ENCODE assay signal across 1 cellular context in the genomic region with DNA sequence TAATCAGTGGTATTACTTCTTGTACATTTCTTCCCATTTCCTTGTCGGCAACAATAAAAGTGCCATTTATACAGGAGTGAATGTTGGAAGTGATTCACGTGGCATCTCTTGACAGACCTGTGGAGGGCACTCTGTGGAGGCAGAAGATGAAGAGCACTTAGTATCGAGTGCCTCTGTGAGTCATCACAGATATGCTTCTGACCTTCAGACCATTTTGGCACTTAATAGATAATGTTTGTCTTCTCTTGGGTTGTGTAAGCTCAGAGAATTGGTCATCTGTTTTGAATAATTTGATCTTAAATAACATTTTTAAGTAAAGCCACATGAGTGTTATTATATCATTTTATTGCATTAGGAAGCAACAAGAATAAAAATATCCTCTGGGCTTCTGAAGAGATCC.
TF ChIP-seq lines count a peak whose summit lies in the region.

No MANE protein-coding gene starts in this region.

TF ChIP-seq in HepG2, 621 proteins besides CTCF, POLR2A, EP300 and RAD21 (continued from another document):
- TF ChIP-seq PRPF4 (IDR thresholded peaks at IDR 0.05; ENCODE audit: low read depth, low read length, poor library complexity, severe bottlenecking) (no peak), BCL6 (CRISPR knock-in tag; IDR thresholded peaks at IDR 0.05) (0 out of 2 replicates have a peak, but pooled peaks have one; percentile 13), ZSCAN25 (CRISPR knock-in tag; IDR thresholded peaks at IDR 0.05) (no peak), SMC3 (IDR thresholded peaks at IDR 0.05; ENCODE audit: low read length) (peak; percentile 44; the same call in 1 of the 2 replicates), MXD3 (CRISPR knock-in tag; IDR thresholded peaks at IDR 0.05) (no peak), ATF7-NPFF (CRISPR knock-in tag; IDR thresholded peaks at IDR 0.05; ENCODE audit: low read depth) (no peak), STAG1 (CRISPR knock-in tag; IDR thresholded peaks at IDR 0.05) (peak; percentile 55), MIXL1 (CRISPR knock-in tag; IDR thresholded peaks at IDR 0.05) (no peak), XBP1 (CRISPR knock-in tag; IDR thresholded peaks at IDR 0.05) (no peak), ZNF788 (CRISPR knock-in tag; IDR thresholded peaks at IDR 0.05; ENCODE audit: borderline replicate concordance) (no peak), U2AF2 (IDR thresholded peaks at IDR 0.05; ENCODE audit: low read depth, low read length) (no peak), XRCC5 (optimal IDR thresholded peaks at IDR 0.05; ENCODE audit: low read length) (no peak), ELF3 (CRISPR knock-in tag; IDR thresholded peaks at IDR 0.05) (0 out of 2 replicates have a peak, but pooled peaks have one; percentile 34), MAFK (conservative IDR thresholded peaks at IDR 0.05 in 1 of 2, IDR thresholded peaks at IDR 0.05 in 1 of 2; ENCODE audit: low read length in 2 of 2) (no peak), SIX4 (CRISPR knock-in tag; IDR thresholded peaks at IDR 0.05) (no peak), ZNF616 (CRISPR knock-in tag; IDR thresholded peaks at IDR 0.05; ENCODE audit: low read depth) (no peak), ZNF563 (CRISPR knock-in tag; IDR thresholded peaks at IDR 0.05) (no peak), FOXP1 (IDR thresholded peaks at IDR 0.05) (no peak), FOXP1 (CRISPR knock-in tag; IDR thresholded peaks at IDR 0.05) (peak; percentile 24; the same call in 1 of the 2 replicates), ZNF530 (CRISPR knock-in tag; IDR thresholded peaks at IDR 0.05; ENCODE audit: low read depth) (no peak), FUBP1 (CRISPR knock-in tag; IDR thresholded peaks at IDR 0.05; ENCODE audit: borderline replicate concordance) (no peak), BRCA1 (CRISPR knock-in tag; IDR thresholded peaks at IDR 0.05) (no peak), ZNF205 (CRISPR knock-in tag; IDR thresholded peaks at IDR 0.05) (peak; percentile 81; the same call in 1 of the 2 replicates), JUND (CRISPR knock-in tag; IDR thresholded peaks at IDR 0.05) (peak; percentile 79), ZNF598 (CRISPR knock-in tag; IDR thresholded peaks at IDR 0.05; ENCODE audit: borderline replicate concordance) (no peak), NAIF1 (CRISPR knock-in tag; IDR thresholded peaks at IDR 0.05; ENCODE audit: borderline replicate concordance) (no peak), ZBTB43 (CRISPR knock-in tag; conservative IDR thresholded peaks at IDR 0.05) (no peak), MXI1 (IDR thresholded peaks at IDR 0.05; ENCODE audit: borderline replicate concordance, low read depth, low read length) (0 out of 3 replicates have a peak, but pooled peaks have one; percentile 20), NR2F6 (IDR thresholded peaks at IDR 0.05) (peak; percentile 13; the same call in 1 of the 2 replicates), NR2F6 (CRISPR knock-in tag; IDR thresholded peaks at IDR 0.05) (no peak), ZNF724P (CRISPR knock-in tag; IDR thresholded peaks at IDR 0.05; ENCODE audit: borderline replicate concordance) (no peak), ZNF138 (CRISPR knock-in tag; IDR thresholded peaks at IDR 0.05; ENCODE audit: low read depth) (no peak), RFXANK (CRISPR knock-in tag; IDR thresholded peaks at IDR 0.05) (no peak), SYNCRIP (IDR thresholded peaks at IDR 0.05; ENCODE audit: insufficient read depth, low read depth, low read length) (no peak), SP2 (CRISPR knock-in tag; IDR thresholded peaks at IDR 0.05) (no peak), RXRB (CRISPR knock-in tag; IDR thresholded peaks at IDR 0.05; ENCODE audit: borderline replicate concordance) (no peak), ZNF232 (CRISPR knock-in tag; IDR thresholded peaks at IDR 0.05; ENCODE audit: borderline replicate concordance) (no peak), MATR3 (CRISPR knock-in tag; IDR thresholded peaks at IDR 0.05) (no peak), ZNF691 (CRISPR knock-in tag; IDR thresholded peaks at IDR 0.05; ENCODE audit: borderline replicate concordance, low read depth) (peak; percentile 97)
- TF ChIP-seq, protein P1, sequence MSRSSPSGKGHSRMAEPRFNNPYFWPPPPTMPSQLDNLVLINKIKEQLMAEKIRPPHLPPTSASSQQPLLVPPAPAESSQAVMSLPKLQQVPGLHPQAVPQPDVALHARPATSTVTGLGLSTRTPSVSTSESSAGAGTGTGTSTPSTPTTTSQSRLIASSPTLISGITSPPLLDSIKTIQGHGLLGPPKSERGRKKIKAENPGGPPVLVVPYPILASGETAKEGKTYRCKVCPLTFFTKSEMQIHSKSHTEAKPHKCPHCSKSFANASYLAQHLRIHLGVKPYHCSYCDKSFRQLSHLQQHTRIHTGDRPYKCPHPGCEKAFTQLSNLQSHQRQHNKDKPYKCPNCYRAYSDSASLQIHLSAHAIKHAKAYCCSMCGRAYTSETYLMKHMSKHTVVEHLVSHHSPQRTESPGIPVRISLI (CRISPR knock-in tag; IDR thresholded peaks at IDR 0.05; ENCODE audit: borderline replicate concordance) = no peak
- TF ChIP-seq, protein P2, sequence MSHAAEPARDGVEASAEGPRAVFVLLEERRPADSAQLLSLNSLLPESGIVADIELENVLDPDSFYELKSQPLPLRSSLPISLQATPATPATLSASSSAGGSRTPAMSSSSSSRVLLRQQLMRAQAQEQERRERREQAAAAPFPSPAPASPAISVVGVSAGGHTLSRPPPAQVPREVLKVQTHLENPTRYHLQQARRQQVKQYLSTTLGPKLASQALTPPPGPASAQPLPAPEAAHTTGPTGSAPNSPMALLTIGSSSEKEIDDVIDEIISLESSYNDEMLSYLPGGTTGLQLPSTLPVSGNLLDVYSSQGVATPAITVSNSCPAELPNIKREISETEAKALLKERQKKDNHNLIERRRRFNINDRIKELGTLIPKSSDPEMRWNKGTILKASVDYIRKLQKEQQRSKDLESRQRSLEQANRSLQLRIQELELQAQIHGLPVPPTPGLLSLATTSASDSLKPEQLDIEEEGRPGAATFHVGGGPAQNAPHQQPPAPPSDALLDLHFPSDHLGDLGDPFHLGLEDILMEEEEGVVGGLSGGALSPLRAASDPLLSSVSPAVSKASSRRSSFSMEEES (CRISPR knock-in tag; IDR thresholded peaks at IDR 0.05) = no peak
TF ChIP-seq in HepG2: peak in this region for 36.
